In genomic region chr7:155391414-155391813, GRCh38 we compare ENCODE assay signal across 29 cellular contexts.
"Had no signal": no experiment of that assay in that cellular context is flagged by ENCODE, and none has a peak within 500 bp of the region (broad histone marks: within the 10 kb centered on the region; RNA-seq: fewer than 3 reads in every experiment).

No MANE protein-coding gene starts in this region.

- DNase-seq: stimulated activated CD4-positive, alpha-beta T cell treated with anti-CD3 and anti-CD28 coated beads, Interleukin-2, amount 100 ng/mL, for 48 hours; stimulated activated CD4-positive, alpha-beta T cell treated with anti-CD3 and anti-CD28 coated beads, Interleukin-4, amount 100 ng/mL, for 1 hour; stimulated activated CD4-positive, alpha-beta T cell treated with anti-CD3 and anti-CD28 coated beads, Interleukin-4, amount 100 ng/mL, for 24 hours; stimulated activated CD4-positive, alpha-beta T cell treated with anti-CD3 and anti-CD28 coated beads, Interleukin-4, amount 100 ng/mL, for 4 hours; stimulated activated CD8-positive, alpha-beta memory T cell treated with anti-CD3 and anti-CD28 coated beads, Interleukin-4, amount 100 ng/mL, for 48 hours; stimulated activated naive B cell treated with anti-CD40 and anti-IgM and Interleukin-4, amounts not matched to agents 10 μg/mL and 1 μg/mL and 100 μg/mL, for 72 hours; stimulated activated naive CD4-positive, alpha-beta T cell; stimulated activated naive CD4-positive, alpha-beta T cell treated with Interleukin-2 at 50 U/mL for 16 hours; stimulated activated naive CD8-positive, alpha-beta T cell treated with anti-CD3 and anti-CD28 coated beads, Interleukin-15, amount 100 ng/mL, for 72 hours; stimulated activated naive CD8-positive, alpha-beta T cell treated with anti-CD3 and anti-CD28 coated beads, Interleukin-15, Interleukin-2, amounts not matched to agents 100 U/mL and 50 U/mL, for 24 hours; stomach; substantia nigra; testis; thyroid gland; tibial artery; transverse colon; trophoblast cell; upper lobe of left lung; upper lobe of right lung; uterus had no signal

- H3K27ac Mint-ChIP-seq: stimulated activated effector memory CD8-positive, alpha-beta T cell treated with anti-CD3 and anti-CD28 coated beads, Interleukin-12 subunit alpha, Interleukin-12 subunit beta, amount 100 ng/mL, for 72 hours; stimulated activated memory B cell treated with anti-CD40 and anti-IgM and Interleukin-4, amounts not matched to agents 10 μg/mL and 1 μg/mL and 100 μg/mL, for 72 hours; stimulated activated naive B cell treated with anti-CD40 and anti-IgM and Interleukin-4, amounts not matched to agents 10 μg/mL and 1 μg/mL and 100 μg/mL, for 72 hours; stimulated activated naive CD8-positive, alpha-beta T cell treated with anti-CD3 and anti-CD28 coated beads, Interleukin-15, amount 100 ng/mL, for 72 hours; stimulated activated naive CD8-positive, alpha-beta T cell treated with anti-CD3 and anti-CD28 coated beads, Interleukin-15, Interleukin-2, amounts not matched to agents 100 ng/mL and 50 ng/mL, for 24 hours; type B pancreatic cell had no signal

- H3K4me1 ChIP-seq: stomach, suprapubic skin, testis, thyroid gland, tibial artery, tibial nerve, transverse colon, upper lobe of left lung, upper lobe of right lung, uterus, vagina had no signal

- H3K4me1 Mint-ChIP-seq: stimulated activated effector memory CD8-positive, alpha-beta T cell treated with anti-CD3 and anti-CD28 coated beads, Interleukin-12 subunit alpha, Interleukin-12 subunit beta, amount 100 ng/mL, for 72 hours; stimulated activated memory B cell treated with anti-CD40 and anti-IgM and Interleukin-4, amounts not matched to agents 10 μg/mL and 1 μg/mL and 100 μg/mL, for 72 hours; stimulated activated naive B cell treated with anti-CD40 and anti-IgM and Interleukin-4, amounts not matched to agents 10 μg/mL and 1 μg/mL and 100 μg/mL, for 72 hours; stimulated activated naive CD8-positive, alpha-beta T cell treated with anti-CD3 and anti-CD28 coated beads, Interleukin-15, amount 100 ng/mL, for 72 hours had no signal

- H3K4me3 Mint-ChIP-seq: stimulated activated effector memory CD8-positive, alpha-beta T cell treated with anti-CD3 and anti-CD28 coated beads, Interleukin-12 subunit alpha, Interleukin-12 subunit beta, amount 100 ng/mL, for 72 hours; stimulated activated memory B cell treated with anti-CD40 and anti-IgM and Interleukin-4, amounts not matched to agents 10 μg/mL and 1 μg/mL and 100 μg/mL, for 72 hours; stimulated activated naive B cell treated with anti-CD40 and anti-IgM and Interleukin-4, amounts not matched to agents 10 μg/mL and 1 μg/mL and 100 μg/mL, for 72 hours; stimulated activated naive CD8-positive, alpha-beta T cell treated with anti-CD3 and anti-CD28 coated beads, Interleukin-15, amount 100 ng/mL, for 72 hours; stimulated activated naive CD8-positive, alpha-beta T cell treated with anti-CD3 and anti-CD28 coated beads, Interleukin-15, Interleukin-2, amounts not matched to agents 100 ng/mL and 50 ng/mL, for 24 hours; type B pancreatic cell had no signal

- H3K9me3 ChIP-seq: stomach, suprapubic skin, testis, thoracic aorta, thyroid gland, tibial artery, tibial nerve, transverse colon, upper lobe of left lung, upper lobe of right lung, uterus, vagina had no signal

- H3K4me3 ChIP-seq: stomach, suprapubic skin, testis, thoracic aorta, thyroid gland, tibial artery, tibial nerve, transverse colon, upper lobe of left lung, upper lobe of right lung, uterus, vagina had no signal

- H3K27ac ChIP-seq: stomach, suprapubic skin, testis, thoracic aorta, thyroid gland, tibial artery, tibial nerve, transverse colon, upper lobe of left lung, upper lobe of right lung, uterus, vagina had no signal

- ATAC-seq: stimulated activated effector memory CD8-positive, alpha-beta T cell treated with anti-CD3 and anti-CD28 coated beads, Interleukin-12 subunit alpha, Interleukin-12 subunit beta, amount 100 ng/mL, for 72 hours; stimulated activated memory B cell treated with anti-CD40 and anti-IgM and Interleukin-4, amounts not matched to agents 10 μg/mL and 1 μg/mL and 100 μg/mL, for 72 hours; stimulated activated naive B cell treated with anti-CD40 and anti-IgM and Interleukin-4, amounts not matched to agents 10 μg/mL and 1 μg/mL and 100 μg/mL, for 72 hours; stimulated activated naive CD8-positive, alpha-beta T cell treated with anti-CD3 and anti-CD28 coated beads, Interleukin-15, amount 100 ng/mL, for 72 hours; stimulated activated naive CD8-positive, alpha-beta T cell treated with anti-CD3 and anti-CD28 coated beads, Interleukin-15, Interleukin-2, amounts not matched to agents 100 U/mL and 50 U/mL, for 24 hours; upper lobe of right lung had no signal

- H3K9me3 Mint-ChIP-seq: stimulated activated effector memory CD8-positive, alpha-beta T cell treated with anti-CD3 and anti-CD28 coated beads, Interleukin-12 subunit alpha, Interleukin-12 subunit beta, amount 100 ng/mL, for 72 hours; stimulated activated memory B cell treated with anti-CD40 and anti-IgM and Interleukin-4, amounts not matched to agents 10 μg/mL and 1 μg/mL and 100 μg/mL, for 72 hours; stimulated activated naive B cell treated with anti-CD40 and anti-IgM and Interleukin-4, amounts not matched to agents 10 μg/mL and 1 μg/mL and 100 μg/mL, for 72 hours; stimulated activated naive CD8-positive, alpha-beta T cell treated with anti-CD3 and anti-CD28 coated beads, Interleukin-15, amount 100 ng/mL, for 72 hours; stimulated activated naive CD8-positive, alpha-beta T cell treated with anti-CD3 and anti-CD28 coated beads, Interleukin-15, Interleukin-2, amounts not matched to agents 100 ng/mL and 50 ng/mL, for 24 hours; type B pancreatic cell had no signal

- H3K36me3 Mint-ChIP-seq: stimulated activated effector memory CD8-positive, alpha-beta T cell treated with anti-CD3 and anti-CD28 coated beads, Interleukin-12 subunit alpha, Interleukin-12 subunit beta, amount 100 ng/mL, for 72 hours; stimulated activated memory B cell treated with anti-CD40 and anti-IgM and Interleukin-4, amounts not matched to agents 10 μg/mL and 1 μg/mL and 100 μg/mL, for 72 hours; stimulated activated naive B cell treated with anti-CD40 and anti-IgM and Interleukin-4, amounts not matched to agents 10 μg/mL and 1 μg/mL and 100 μg/mL, for 72 hours; type B pancreatic cell had no signal

- H3K27me3 ChIP-seq: testis, thyroid gland, upper lobe of left lung, uterus, vagina had no signal

- H3K36me3 ChIP-seq: stomach, suprapubic skin, thoracic aorta, thyroid gland, tibial artery, tibial nerve, transverse colon, upper lobe of left lung, upper lobe of right lung, uterus, vagina had no signal

- FAIRE-seq: urothelium cell line had no signal
